35 cellular contexts compared by ENCODE assay signal in genomic region chr16:77068402-77068801, GRCh38.
"Had no signal": no experiment of that assay in that cellular context is flagged by ENCODE, and none has a peak within 500 bp of the region (broad histone marks: within the 10 kb centered on the region; RNA-seq: fewer than 3 reads in every experiment).

No MANE protein-coding gene starts in this region.

- H3K9me3 Mint-ChIP-seq: activated B cell treated with CpG ODN at 0.5 μM for 24 hours; activated CD4-positive, alpha-beta memory T cell treated with anti-CD3 and anti-CD28 coated beads, Interleukin-2, amount 10 ng/mL, durations not matched to agents 7 days and 5 days; activated CD4-positive, alpha-beta T cell treated with anti-CD3 and anti-CD28 coated beads, Interleukin-2, amount 10 ng/mL, durations not matched to agents 24 days and 14 days; activated naive CD4-positive, alpha-beta T cell treated with anti-CD3 and anti-CD28 coated beads, Interleukin-2, amount 10 ng/mL, durations not matched to agents 7 days and 5 days; activated naive CD4-positive, alpha-beta T cell treated with anti-CD3 and anti-CD28 coated beads, Interleukin-2, amount 50 U/mL, for 24 hours; activated naive CD8-positive, alpha-beta T cell treated with anti-CD3 and anti-CD28 coated beads, Interleukin-2, amount 50 U/mL, for 24 hours; activated T-cell treated with anti-CD3 and anti-CD28 coated beads, Interleukin-2, amount 50 U/mL, for 24 hours; activated T-helper 2 cell treated with anti-CD3 and anti-CD28 coated beads, Interferon-gamma antibody, Interleukin-2, Interleukin-4, amounts not matched to agents 10 μg/mL and 5 μg/mL and 100 μg/mL, durations not matched to agents 14 hours and 24 hours and 36 hours; T-helper 1 cell treated with Interleukin-12 subunit alpha and Interleukin-12 subunit beta and Interleukin-4 antibody, amounts not matched to agents 30 μg/mL and 1 μg/mL, for 36 hours; T-helper 2 cell treated with Interferon-gamma antibody and Interleukin-4, amounts not matched to agents 5 μg/mL and 100 μg/mL, for 36 hours had no signal

- H3K4me3 ChIP-seq: ascending aorta, cardiac muscle cell had no signal

- ATAC-seq: activated CD8-positive, alpha-beta memory T cell treated with anti-CD3 and anti-CD28 coated beads, Interleukin-2, amount 10 ng/mL, durations not matched to agents 7 days and 5 days; activated CD8-positive, alpha-beta T cell treated with anti-CD3 and anti-CD28 coated beads, Interleukin-2, amount 10 ng/mL, durations not matched to agents 7 days and 5 days; activated naive CD8-positive, alpha-beta T cell treated with anti-CD3 and anti-CD28 coated beads, Interleukin-2, amount 50 U/mL, for 24 hours had no signal

- H3K27ac Mint-ChIP-seq: activated B cell treated with CpG ODN at 0.5 μM for 24 hours; activated CD4-positive, alpha-beta memory T cell treated with anti-CD3 and anti-CD28 coated beads, Interleukin-2, amount 10 ng/mL, durations not matched to agents 7 days and 5 days; activated CD4-positive, alpha-beta T cell treated with anti-CD3 and anti-CD28 coated beads, Interleukin-2, amount 10 ng/mL, durations not matched to agents 24 days and 14 days; activated CD8-positive, alpha-beta memory T cell treated with anti-CD3 and anti-CD28 coated beads, Interleukin-2, amount 10 ng/mL, durations not matched to agents 7 days and 5 days; activated CD8-positive, alpha-beta T cell treated with anti-CD3 and anti-CD28 coated beads, Interleukin-2, amount 10 ng/mL, durations not matched to agents 7 days and 5 days; activated naive CD4-positive, alpha-beta T cell treated with anti-CD3 and anti-CD28 coated beads, Interleukin-2, amount 10 ng/mL, durations not matched to agents 7 days and 5 days; activated naive CD4-positive, alpha-beta T cell treated with anti-CD3 and anti-CD28 coated beads, Interleukin-2, amount 50 U/mL, for 24 hours; activated naive CD8-positive, alpha-beta T cell; activated naive CD8-positive, alpha-beta T cell treated with anti-CD3 and anti-CD28 coated beads, Interleukin-2, amount 10 ng/mL, durations not matched to agents 7 days and 5 days; activated naive CD8-positive, alpha-beta T cell treated with anti-CD3 and anti-CD28 coated beads, Interleukin-2, amount 50 U/mL, for 24 hours; activated T-cell treated with anti-CD3 and anti-CD28 coated beads, Interleukin-2, amount 50 U/mL, for 24 hours; activated T-helper 2 cell treated with anti-CD3 and anti-CD28 coated beads, Interferon-gamma antibody, Interleukin-2, Interleukin-4, amounts not matched to agents 10 μg/mL and 5 μg/mL and 100 μg/mL, durations not matched to agents 14 hours and 24 hours and 36 hours; brain; T-helper 1 cell treated with Interleukin-12 subunit alpha and Interleukin-12 subunit beta and Interleukin-4 antibody, amounts not matched to agents 30 μg/mL and 1 μg/mL, for 36 hours; T-helper 2 cell treated with Interferon-gamma antibody and Interleukin-4, amounts not matched to agents 5 μg/mL and 100 μg/mL, for 36 hours had no signal

- H3K36me3 ChIP-seq: ascending aorta, cardiac muscle cell had no signal

- H3K4me1 Mint-ChIP-seq: activated CD4-positive, alpha-beta memory T cell treated with anti-CD3 and anti-CD28 coated beads, Interleukin-2, amount 10 ng/mL, durations not matched to agents 7 days and 5 days; activated CD4-positive, alpha-beta T cell treated with anti-CD3 and anti-CD28 coated beads, Interleukin-2, amount 10 ng/mL, durations not matched to agents 24 days and 14 days; activated CD8-positive, alpha-beta memory T cell treated with anti-CD3 and anti-CD28 coated beads, Interleukin-2, amount 10 ng/mL, durations not matched to agents 7 days and 5 days; activated naive CD4-positive, alpha-beta T cell treated with anti-CD3 and anti-CD28 coated beads, Interleukin-2, amount 10 ng/mL, durations not matched to agents 7 days and 5 days; activated naive CD4-positive, alpha-beta T cell treated with anti-CD3 and anti-CD28 coated beads, Interleukin-2, amount 50 U/mL, for 24 hours; activated naive CD8-positive, alpha-beta T cell treated with anti-CD3 and anti-CD28 coated beads, Interleukin-2, amount 10 ng/mL, durations not matched to agents 7 days and 5 days; activated naive CD8-positive, alpha-beta T cell treated with anti-CD3 and anti-CD28 coated beads, Interleukin-2, amount 50 U/mL, for 24 hours; central memory CD8-positive, alpha-beta T cell had no signal

- H3K9me3 ChIP-seq: ascending aorta had no signal

- H3K36me3 Mint-ChIP-seq: activated CD8-positive, alpha-beta memory T cell treated with anti-CD3 and anti-CD28 coated beads, Interleukin-2, amount 10 ng/mL, durations not matched to agents 7 days and 5 days; activated naive CD4-positive, alpha-beta T cell treated with anti-CD3 and anti-CD28 coated beads, Interleukin-2, amount 10 ng/mL, durations not matched to agents 7 days and 5 days; activated naive CD4-positive, alpha-beta T cell treated with anti-CD3 and anti-CD28 coated beads, Interleukin-2, amount 50 U/mL, for 24 hours; activated naive CD8-positive, alpha-beta T cell; activated naive CD8-positive, alpha-beta T cell treated with anti-CD3 and anti-CD28 coated beads, Interleukin-2, amount 10 ng/mL, durations not matched to agents 7 days and 5 days; brain had no signal

- H3K4me1 ChIP-seq: ascending aorta had no signal

- H3K27me3 ChIP-seq: ascending aorta, cardiac muscle cell had no signal

- DNase-seq: activated B cell treated with CpG ODN at 0.5 μM for 24 hours; activated CD4-positive, alpha-beta memory T cell treated with anti-CD3 and anti-CD28 coated beads, Interleukin-2, amount 10 ng/mL, durations not matched to agents 7 days and 5 days; activated CD4-positive, alpha-beta T cell treated with anti-CD3 and anti-CD28 coated beads for 4 hours; activated CD4-positive, alpha-beta T cell treated with anti-CD3 and anti-CD28 coated beads, Interleukin-2, amount 10 ng/mL, durations not matched to agents 24 days and 14 days; activated CD4-positive, alpha-beta T cell treated with anti-CD3 and anti-CD28 coated beads, Interleukin-2, amount 50 U/mL, for 48 hours; activated CD4-positive, CD25-positive, alpha-beta regulatory T cell treated with anti-CD3 and anti-CD28 coated beads, Interleukin-2, amount 50 U/mL, for 72 hours; activated CD8-positive, alpha-beta memory T cell treated with anti-CD3 and anti-CD28 coated beads for 24 hours; activated CD8-positive, alpha-beta memory T cell treated with anti-CD3 and anti-CD28 coated beads, Interleukin-2, amount 10 ng/mL, durations not matched to agents 7 days and 5 days; activated CD8-positive, alpha-beta memory T cell treated with anti-CD3 and anti-CD28 coated beads, Interleukin-2, amount 50 U/mL, for 48 hours; activated CD8-positive, alpha-beta T cell treated with anti-CD3 and anti-CD28 coated beads, Interleukin-2, amount 10 ng/mL, durations not matched to agents 7 days and 5 days; activated effector memory CD4-positive, alpha-beta T cell treated with Interleukin-2 at 50 U/mL for 16 hours; activated gamma-delta T cell; activated naive CD4-positive, alpha-beta T cell treated with anti-CD3 and anti-CD28 coated beads, Interleukin-2, amount 10 ng/mL, durations not matched to agents 7 days and 5 days; activated naive CD4-positive, alpha-beta T cell treated with Interleukin-2 at 50 U/mL for 16 hours; activated naive CD8-positive, alpha-beta T cell treated with anti-CD3 and anti-CD28 coated beads, Interleukin-2, amount 10 ng/mL, durations not matched to agents 7 days and 5 days; activated naive CD8-positive, alpha-beta T cell treated with anti-CD3 and anti-CD28 coated beads, Interleukin-2, amount 50 U/mL, for 24 hours; activated T-cell treated with anti-CD3 and anti-CD28 coated beads, Interleukin-2, amount 50 U/mL, for 24 hours; activated T-cell treated with anti-CD3 and anti-CD28 coated beads, Interleukin-2, amount 50 U/mL, for 48 hours; amygdala; anterior cingulate cortex; caudate nucleus; cerebellar nuclear complex; T-helper 1 cell; T-helper 2 cell; T-helper 9 cell had no signal

- H3K27me3 Mint-ChIP-seq: activated CD4-positive, alpha-beta memory T cell treated with anti-CD3 and anti-CD28 coated beads, Interleukin-2, amount 10 ng/mL, durations not matched to agents 7 days and 5 days; activated CD4-positive, alpha-beta T cell treated with anti-CD3 and anti-CD28 coated beads, Interleukin-2, amount 10 ng/mL, durations not matched to agents 24 days and 14 days; activated CD8-positive, alpha-beta memory T cell treated with anti-CD3 and anti-CD28 coated beads, Interleukin-2, amount 10 ng/mL, durations not matched to agents 7 days and 5 days; central memory CD8-positive, alpha-beta T cell had no signal

- H3K27ac ChIP-seq: ascending aorta, cardiac muscle cell, VCaP had no signal

- H3K4me3 Mint-ChIP-seq: activated B cell treated with CpG ODN at 0.5 μM for 24 hours; activated CD4-positive, alpha-beta memory T cell treated with anti-CD3 and anti-CD28 coated beads, Interleukin-2, amount 10 ng/mL, durations not matched to agents 7 days and 5 days; activated CD4-positive, alpha-beta T cell treated with anti-CD3 and anti-CD28 coated beads, Interleukin-2, amount 10 ng/mL, durations not matched to agents 24 days and 14 days; activated CD8-positive, alpha-beta memory T cell treated with anti-CD3 and anti-CD28 coated beads, Interleukin-2, amount 10 ng/mL, durations not matched to agents 7 days and 5 days; activated CD8-positive, alpha-beta T cell treated with anti-CD3 and anti-CD28 coated beads, Interleukin-2, amount 10 ng/mL, durations not matched to agents 7 days and 5 days; activated naive CD4-positive, alpha-beta T cell treated with anti-CD3 and anti-CD28 coated beads, Interleukin-2, amount 10 ng/mL, durations not matched to agents 7 days and 5 days; activated naive CD4-positive, alpha-beta T cell treated with anti-CD3 and anti-CD28 coated beads, Interleukin-2, amount 50 U/mL, for 24 hours; activated naive CD8-positive, alpha-beta T cell; activated naive CD8-positive, alpha-beta T cell treated with anti-CD3 and anti-CD28 coated beads, Interleukin-2, amount 10 ng/mL, durations not matched to agents 7 days and 5 days; activated naive CD8-positive, alpha-beta T cell treated with anti-CD3 and anti-CD28 coated beads, Interleukin-2, amount 50 U/mL, for 24 hours; activated T-cell treated with anti-CD3 and anti-CD28 coated beads, Interleukin-2, amount 50 U/mL, for 24 hours; brain; central memory CD8-positive, alpha-beta T cell; T-helper 1 cell treated with Interleukin-12 subunit alpha and Interleukin-12 subunit beta and Interleukin-4 antibody, amounts not matched to agents 30 μg/mL and 1 μg/mL, for 36 hours; T-helper 2 cell treated with Interferon-gamma antibody and Interleukin-4, amounts not matched to agents 5 μg/mL and 100 μg/mL, for 36 hours had no signal
